Comparison of ENCODE assay signal across 29 cellular contexts in genomic region chr15:28115871-28116270, GRCh38. TPM values are rescaled to one million over a fixed set of nuclear protein-coding genes. Genes with fewer than 3 reads are reported as not detected.
"Had no signal": no experiment of that assay in that cellular context is flagged by ENCODE, and none has a peak within 500 bp of the region (broad histone marks: within the 10 kb centered on the region; RNA-seq: fewer than 3 reads in every experiment).

No MANE protein-coding gene starts in this region.

- H3K4me1 Mint-ChIP-seq: naive thymus-derived CD8-positive, alpha-beta T cell had no signal

- H3K9me3 ChIP-seq: esophagus muscularis mucosa, gastroesophageal sphincter, heart right ventricle, pancreas, stomach, tibial artery had no signal

- H3K27ac Mint-ChIP-seq: nephron progenitor cell, progenitor cell of endocrine pancreas, type B pancreatic cell had no signal

- ATAC-seq: foreskin keratinocyte; gastroesophageal sphincter; heart right ventricle; naive thymus-derived CD8-positive, alpha-beta T cell; pancreas; sciatic nerve had no signal

- H3K27ac ChIP-seq: coronary artery, esophagus muscularis mucosa, foreskin keratinocyte, gastroesophageal sphincter, heart right ventricle, pancreas, stomach, tibial artery had no signal

- H3K27me3 ChIP-seq: esophagus muscularis mucosa, foreskin keratinocyte, gastroesophageal sphincter, heart right ventricle, pancreas, stomach, tibial artery had no signal

- H3K4me3 ChIP-seq: coronary artery, esophagus muscularis mucosa, gastroesophageal sphincter, heart right ventricle, lung, pancreas, smooth muscle cell, stomach, tibial artery had no signal

- DNase-seq: dermis blood vessel endothelial cell; effector memory CD4-positive, alpha-beta T cell; foreskin keratinocyte; heart right ventricle; hippocampal formation; mesendoderm; naive thymus-derived CD8-positive, alpha-beta T cell; nephron progenitor cell; occipital lobe; stimulated activated CD4-positive, alpha-beta T cell treated with anti-CD3 and anti-CD28 coated beads, Interleukin-12 subunit alpha, Interleukin-12 subunit beta, amount 100 ng/mL, for 4 hours; stimulated activated CD4-positive, alpha-beta T cell treated with anti-CD3 and anti-CD28 coated beads, Interleukin-1b, Interleukin-23, amount 100 ng/mL, for 48 hours; stimulated activated CD4-positive, alpha-beta T cell treated with anti-CD3 and anti-CD28 coated beads, Interleukin-4, amount 100 ng/mL, for 1 hour; stimulated activated CD8-positive, alpha-beta memory T cell treated with anti-CD3 and anti-CD28 coated beads, Interleukin-4, amount 100 ng/mL, for 48 hours; stimulated activated naive CD4-positive, alpha-beta T cell treated with Interleukin-2 at 50 U/mL for 16 hours; stomach had no signal

- H3K27me3 Mint-ChIP-seq: naive thymus-derived CD8-positive, alpha-beta T cell; progenitor cell of endocrine pancreas; type B pancreatic cell had no signal

- H3K4me1 ChIP-seq: foreskin keratinocyte, gastroesophageal sphincter, heart right ventricle, pancreas, stomach had no signal

- H3K4me2 ChIP-seq: smooth muscle cell had no signal

- H3K4me3 Mint-ChIP-seq: naive thymus-derived CD8-positive, alpha-beta T cell; nephron progenitor cell; type B pancreatic cell had no signal

- H3K9me3 Mint-ChIP-seq: naive thymus-derived CD8-positive, alpha-beta T cell; nephron progenitor cell; type B pancreatic cell had no signal

RNA-seq across cellular contexts. Expression of gene OCA2, which starts 16.8 kb away (rescaled TPM):
- total RNA-seq: dermis blood vessel endothelial cell; endothelial cell of umbilical vein; epithelial cell of proximal tubule; fibroblast of lung; myocyte; naive thymus-derived CD8-positive, alpha-beta T cell; smooth muscle cell had no signal
- polyA plus RNA-seq: endothelial cell of umbilical vein; fibroblast of lung; naive thymus-derived CD8-positive, alpha-beta T cell had no signal
